ENCODE assay signal across 10 cellular contexts in the genomic region with DNA sequence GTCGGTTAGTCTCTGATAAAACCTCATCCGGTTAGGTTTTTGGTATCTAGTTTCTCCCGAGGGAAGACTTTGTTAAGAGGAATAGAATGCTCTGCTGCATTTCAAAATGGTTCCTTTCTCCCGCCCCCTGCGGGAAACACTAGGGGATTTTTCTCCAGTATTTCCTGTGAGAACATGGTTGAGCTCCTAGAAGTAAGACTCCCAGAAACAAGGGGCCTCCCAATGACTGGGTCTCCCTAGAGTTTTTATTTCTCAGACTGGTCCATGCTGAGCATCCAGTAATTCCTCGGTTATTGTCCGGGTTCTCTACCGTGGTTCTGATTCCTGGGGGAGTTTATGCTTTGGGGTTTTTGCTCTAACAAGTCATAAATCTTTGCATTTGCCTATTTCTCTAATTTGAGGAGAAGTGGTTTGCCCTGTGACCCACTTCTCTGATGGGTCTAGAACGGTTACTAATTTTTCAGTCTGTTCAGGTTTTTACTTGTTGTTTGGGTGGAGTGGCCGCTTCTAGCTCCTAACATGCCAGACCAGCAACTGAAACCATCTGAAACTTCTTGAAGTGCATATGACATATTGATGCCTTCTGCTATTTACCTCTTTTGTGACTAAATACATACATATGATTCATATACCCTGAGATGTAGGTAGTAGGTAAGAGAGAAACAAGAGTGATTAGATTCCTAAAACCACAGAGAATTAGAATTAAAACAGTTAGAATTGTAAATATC. TPM values are rescaled to one million over a fixed set of nuclear protein-coding genes. Genes with fewer than 3 reads are reported as not detected.
DNase-seq lines count a peak whose midpoint lies in the region; ATAC-seq and TF ChIP-seq lines count a peak whose summit lies in the region.
"Had no signal": no experiment of that assay in that cellular context is flagged by ENCODE, and none has a peak within 500 bp of the region (broad histone marks: within the 10 kb centered on the region; RNA-seq: fewer than 3 reads in every experiment).

No MANE protein-coding gene starts in this region.

- no peak for TF ChIP-seq CTCF in parathyroid adenoma (IDR thresholded peaks at IDR 0.05)
- TF ChIP-seq CTCF in RWPE1 (conservative IDR thresholded peaks at IDR 0.05; ENCODE audit: low read depth) = no peak

- H3K27me3 Mint-ChIP-seq in activated CD4-positive, alpha-beta T cell treated with anti-CD3 and anti-CD28 coated beads for 36 hours = no peaks in the 10 kb centered on the region

- peaks cover 85% of the 10 kb centered on the region for H3K4me1 Mint-ChIP-seq in activated CD4-positive, alpha-beta T cell treated with anti-CD3 and anti-CD28 coated beads for 36 hours
- H3K4me1 Mint-ChIP-seq: neural crest cell had no signal

- ATAC-seq in activated CD4-positive, alpha-beta T cell treated with anti-CD3 and anti-CD28 coated beads for 36 hours = peak; percentile 75
- ATAC-seq in HG02588 (IDR thresholded peaks at IDR 0.05; ENCODE audit: unreplicated experiment) (peak; percentile 71), HG02642 (IDR thresholded peaks at IDR 0.05; ENCODE audit: poor library complexity, unreplicated experiment) (no peak)

- CTCF ChIA-PET in activated CD4-positive, alpha-beta T cell treated with anti-CD3 and anti-CD28 coated beads for 36 hours (lab: Charles Lee) = interaction anchor here (0.6 to 7.1 kb wide), 15 partner anchors 15 to 235 kb away, joined by 3 to 123 read pairs (median 16); a partner anchor contains a TSS
- CTCF ChIA-PET in RWPE1 (lab: Yijun Ruan, JAX) = interaction anchor here (1.0 kb wide), 1 partner anchor 209 kb away, joined by 3 read pairs; no protein-coding TSS in a partner anchor

- no peak overlapping the region for H3K9ac ChIP-seq in parathyroid adenoma

- intact Hi-C loops in activated CD4-positive, alpha-beta T cell treated with anti-CD3 and anti-CD28 coated beads for 36 hours (cut with DNase I, micrococcal nuclease) = loop anchor here (1.0 to 2.0 kb wide), 3 partner anchors 15 to 32 kb away; no protein-coding TSS in a partner anchor

- H3K79me2 ChIP-seq in parathyroid adenoma = no peaks in the 10 kb centered on the region

- peak overlapping the region; percentile 25 for H2AFZ ChIP-seq in parathyroid adenoma

- H3K27ac Mint-ChIP-seq in activated CD4-positive, alpha-beta T cell treated with anti-CD3 and anti-CD28 coated beads for 36 hours = peak overlapping the region; percentile 80

- H3K36me3 ChIP-seq in parathyroid adenoma (ENCODE audit: control insufficient read depth, insufficient read depth, low read length) = no peaks in the 10 kb centered on the region

- H3K27ac ChIP-seq in parathyroid adenoma (no peak overlapping the region), RWPE1 (no peak overlapping the region)

- H3K4me2 ChIP-seq in parathyroid adenoma (ENCODE audit: low read length) = no peak overlapping the region

- DNase-seq in activated CD4-positive, alpha-beta T cell treated with anti-CD3 and anti-CD28 coated beads for 36 hours = peak; percentile 25
- DNase-seq in activated CD4-positive, alpha-beta T cell treated with anti-CD3 and anti-CD28 coated beads for 4 hours = no peak
- DNase-seq in MV-4-11 (lab: John Stamatoyannopoulos, UW) (peak; percentile 6), RWPE1 (ENCODE audit: low spot score) (no peak), AML-193 (lab: John Stamatoyannopoulos, UW) (no peak)
- DNase-seq: hypothalamus had no signal

- H3K36me3 Mint-ChIP-seq in activated CD4-positive, alpha-beta T cell treated with anti-CD3 and anti-CD28 coated beads for 36 hours (ENCODE audit: low read depth) = peaks cover 88% of the 10 kb centered on the region

- no peaks in the 10 kb centered on the region for H3K4me1 ChIP-seq in parathyroid adenoma

- no peak overlapping the region for H3K4me3 Mint-ChIP-seq in activated CD4-positive, alpha-beta T cell treated with anti-CD3 and anti-CD28 coated beads for 36 hours
- H3K4me3 Mint-ChIP-seq: neural crest cell had no signal

- H3K4me3 ChIP-seq in parathyroid adenoma (ENCODE audit: low read depth, low read length) = no peak overlapping the region

- POLR2A ChIA-PET in activated CD4-positive, alpha-beta T cell treated with anti-CD3 and anti-CD28 coated beads for 36 hours (lab: Charles Lee) = interaction anchor here (0.6 to 1.7 kb wide), 2 partner anchors 21 to 1978 kb away, joined by 3 to 7 read pairs; no protein-coding TSS in a partner anchor
- POLR2A ChIA-PET in RWPE1 (lab: Yijun Ruan, JAX; ENCODE audit: low non-redundant PET) = no interaction called here

- no peaks in the 10 kb centered on the region for H3K9me3 ChIP-seq in parathyroid adenoma (ENCODE audit: control insufficient read depth, low read length)

- H3K27me3 ChIP-seq in parathyroid adenoma (ENCODE audit: control insufficient read depth, insufficient read depth, low read length) = no peaks in the 10 kb centered on the region

- H3K9me3 Mint-ChIP-seq in activated CD4-positive, alpha-beta T cell treated with anti-CD3 and anti-CD28 coated beads for 36 hours (ENCODE audit: low read depth) = no peaks in the 10 kb centered on the region
- H3K9me3 Mint-ChIP-seq: neural crest cell had no signal

RNA-seq across cellular contexts. Expression of a gene that starts 25.1 kb away (rescaled TPM):
- 100 to 1,000 TPM in 1 of 2 experiments, 10 to 100 TPM in 1; 81.0 to 107 TPM for total RNA-seq in activated CD4-positive, alpha-beta T cell treated with anti-CD3 and anti-CD28 coated beads for 36 hours
- total RNA-seq: neural crest cell had no signal

Comparison
In these comparisons a context has a peak if more than half of its experiments do, and no peak if none do; other contexts are left out.
1. DNase-seq: peak in activated CD4-positive, alpha-beta T cell treated with anti-CD3 and anti-CD28 coated beads for 36 hours (single experiment) and MV-4-11 (single experiment); none in activated CD4-positive, alpha-beta T cell treated with anti-CD3 and anti-CD28 coated beads for 4 hours (0 of 2), RWPE1 (single experiment) and AML-193 (0 of 2).